9 cellular contexts compared by ENCODE assay signal in genomic region chr10:59177031-59177861, GRCh38. TPM values are rescaled to one million over a fixed set of nuclear protein-coding genes. Genes with fewer than 3 reads are reported as not detected.
DNase-seq lines count a peak whose midpoint lies in the region; ATAC-seq and TF ChIP-seq lines count a peak whose summit lies in the region.
"Had no signal": no experiment of that assay in that cellular context is flagged by ENCODE, and none has a peak within 500 bp of the region (broad histone marks: within the 10 kb centered on the region; RNA-seq: fewer than 3 reads in every experiment).

No MANE protein-coding gene starts in this region.

- H3K4me3 Mint-ChIP-seq in WTC11 = peak overlapping the region; percentile 63
- peak overlapping the region; percentile 79 for H3K4me3 Mint-ChIP-seq in progenitor cell of endocrine pancreas (ENCODE audit: low read depth)
- H3K4me3 Mint-ChIP-seq: memory B cell had no signal

- peak overlapping the region; percentile 56 for H3K4me3 ChIP-seq in left ventricle myocardium inferior

- CTCF ChIA-PET in WTC11 (lab: Charles Lee) = no interaction called here

- H3K36me3 Mint-ChIP-seq in WTC11 (no peaks in the 10 kb centered on the region), progenitor cell of endocrine pancreas (ENCODE audit: insufficient read depth) (no peaks in the 10 kb centered on the region)

- POLR2A ChIA-PET in WTC11 (lab: Charles Lee) = no interaction called here

- DNase-seq in C1 segment of cervical spinal cord (lab: John Stamatoyannopoulos, UW) (peak in 11 of 14 donors; percentile 40 to 83 (median 60)), HuH-7 (ENCODE audit: low spot score) (peak; percentile 41), WTC11 (ENCODE audit: low spot score) (peak; percentile 61), left ventricle myocardium inferior (no peak), progenitor cell of endocrine pancreas (ENCODE audit: low spot score, unreplicated experiment) (peak; percentile 22), KG1 (lab: John Stamatoyannopoulos, UW) (no peak)
- no peak for DNase-seq in activated naive CD4-positive, alpha-beta T cell treated with anti-CD3 and anti-CD28 coated beads, Interleukin-2, amount 50 U/mL, for 16 hours

- no peaks in the 10 kb centered on the region for H3K9me3 Mint-ChIP-seq in WTC11
- no peaks in the 10 kb centered on the region for H3K9me3 Mint-ChIP-seq in progenitor cell of endocrine pancreas (ENCODE audit: low read depth)
- H3K9me3 Mint-ChIP-seq: memory B cell had no signal

- H3K27me3 ChIP-seq in left ventricle myocardium inferior (ENCODE audit: low read depth) = peaks cover 74% of the 10 kb centered on the region

- no peaks in the 10 kb centered on the region for H3K36me3 ChIP-seq in left ventricle myocardium inferior

- H3K27ac ChIP-seq in left ventricle myocardium inferior (replicated peaks) = no peak overlapping the region

- intact Hi-C loops in left ventricle myocardium inferior (cut with micrococcal nuclease) = no loop called here

- H3K27me3 Mint-ChIP-seq in WTC11 (ENCODE audit: low read depth) (peaks cover 59% of the 10 kb centered on the region), progenitor cell of endocrine pancreas (peaks cover 35% of the 10 kb centered on the region)

- H3K4me1 Mint-ChIP-seq in WTC11 (peaks cover 11% of the 10 kb centered on the region), progenitor cell of endocrine pancreas (ENCODE audit: low read depth) (peaks cover 10% of the 10 kb centered on the region)
- H3K4me1 Mint-ChIP-seq: memory B cell had no signal

- H3K27ac Mint-ChIP-seq in WTC11 (no peak overlapping the region), progenitor cell of endocrine pancreas (peak overlapping the region; percentile 69)
- H3K27ac Mint-ChIP-seq: memory B cell had no signal

- peaks cover 17% of the 10 kb centered on the region for H3K4me1 ChIP-seq in left ventricle myocardium inferior

- no peaks in the 10 kb centered on the region for H3K9me3 ChIP-seq in left ventricle myocardium inferior (replicated peaks)

- ATAC-seq in WTC11 (peak; percentile 73), HG03521 (IDR thresholded peaks at IDR 0.05; ENCODE audit: unreplicated experiment) (no peak)

- no peak for TF ChIP-seq CTCF in WTC11 (IDR thresholded peaks at IDR 0.05)
- TF ChIP-seq CTCF in left ventricle myocardium inferior (IDR thresholded peaks at IDR 0.05; ENCODE audit: borderline replicate concordance) = no peak
- no peak for TF ChIP-seq CTCF in progenitor cell of endocrine pancreas (IDR thresholded peaks at IDR 0.05; ENCODE audit: unreplicated experiment)

TF ChIP-seq in WTC11, 78 proteins besides CTCF, POLR2A, EP300 and RAD21 (continues in another document):
- 0 out of 2 replicates have a peak, but pooled peaks have one; percentile 14 for TF ChIP-seq ZBTB21 (CRISPR knock-in tag; IDR thresholded peaks at IDR 0.05; ENCODE audit: borderline replicate concordance)
- no peak for TF ChIP-seq TP53 (CRISPR knock-in tag; IDR thresholded peaks at IDR 0.05)
- TF ChIP-seq ARID4B (CRISPR knock-in tag; IDR thresholded peaks at IDR 0.05; ENCODE audit: borderline replicate concordance) = peak; percentile 43; the same call in 1 of the 2 replicates
- no peak for TF ChIP-seq RELA (CRISPR knock-in tag; IDR thresholded peaks at IDR 0.05; ENCODE audit: borderline replicate concordance)
- no peak for TF ChIP-seq ZNF232 (CRISPR knock-in tag; IDR thresholded peaks at IDR 0.05)
- TF ChIP-seq NR3C1 (CRISPR knock-in tag; conservative IDR thresholded peaks at IDR 0.05; ENCODE audit: low read depth) = no peak
- TF ChIP-seq ATF2 (CRISPR knock-in tag; IDR thresholded peaks at IDR 0.05; ENCODE audit: borderline replicate concordance, low read depth) = no peak
- peak; percentile 80; the same call in 1 of the 2 replicates for TF ChIP-seq JUN (CRISPR knock-in tag; IDR thresholded peaks at IDR 0.05)
- TF ChIP-seq CREB1 (CRISPR knock-in tag; IDR thresholded peaks at IDR 0.05) = no peak; the same call in 1 of the 2 replicates
- no peak for TF ChIP-seq NR2C2 (CRISPR knock-in tag; IDR thresholded peaks at IDR 0.05)
- TF ChIP-seq NFYB (CRISPR knock-in tag; conservative IDR thresholded peaks at IDR 0.05; ENCODE audit: low read depth) = no peak
- TF ChIP-seq PRDM15 (CRISPR knock-in tag; IDR thresholded peaks at IDR 0.05) = no peak; the same call in 1 of the 2 replicates
- TF ChIP-seq CREM (CRISPR knock-in tag; IDR thresholded peaks at IDR 0.05) = peak; percentile 64; the same call in 1 of the 2 replicates

RNA-seq across cellular contexts. Expression of gene PHYHIPL, which starts 0.8 kb away (rescaled TPM):
- 0.13 to 0.25 TPM (median 0.21 TPM) in 3 replicates for total RNA-seq in WTC11 (2021)
- total RNA-seq in left ventricle myocardium inferior = 0.11 TPM
- total RNA-seq in progenitor cell of endocrine pancreas = 1.3 and 2.5 TPM in 2 replicates

Comparison
In these comparisons a context has a peak if more than half of its experiments do, and no peak if none do; other contexts are left out.
1. DNase-seq: peak in C1 segment of cervical spinal cord (11 of 14), HuH-7 (single experiment), WTC11 (single experiment) and progenitor cell of endocrine pancreas (single experiment); none in left ventricle myocardium inferior (single experiment), KG1 (single experiment) and activated naive CD4-positive, alpha-beta T cell treated with anti-CD3 and anti-CD28 coated beads, Interleukin-2, amount 50 U/mL, for 16 hours (single experiment).